In the genomic region with DNA sequence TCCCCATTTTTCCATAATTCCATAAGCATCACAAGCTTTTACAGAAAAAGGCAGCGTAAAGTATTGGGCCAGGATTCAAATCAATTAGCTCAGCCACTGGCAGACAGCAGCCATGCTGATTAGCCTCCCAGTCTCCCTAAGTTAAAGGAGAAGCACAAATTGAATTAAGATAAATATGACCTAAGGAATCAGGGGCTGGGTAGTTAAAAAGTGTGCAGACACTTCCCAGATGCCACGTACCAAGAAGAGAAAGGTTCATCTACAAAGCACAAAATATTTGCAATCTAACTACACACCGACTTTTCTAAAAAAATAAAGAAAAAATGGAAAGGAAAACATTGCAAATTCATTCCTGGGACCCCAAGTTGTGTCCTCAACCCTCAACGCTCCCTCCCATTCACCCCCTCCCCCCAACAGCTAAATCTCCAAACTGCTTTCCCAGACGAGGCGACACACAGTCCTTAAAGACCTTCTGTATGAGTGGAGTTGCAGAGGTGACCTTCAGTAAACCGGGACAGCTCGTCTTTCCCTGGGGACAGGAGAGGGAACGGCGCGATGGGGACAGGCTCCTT, we compare ENCODE assay signal across 7 cellular contexts. TPM values are rescaled to one million over a fixed set of nuclear protein-coding genes. Genes with fewer than 3 reads are reported as not detected.
DNase-seq lines count a peak whose midpoint lies in the region; TF ChIP-seq lines count a peak whose summit lies in the region.

No MANE protein-coding gene starts in this region.

- peak overlapping the region; percentile 90 to 99 (median 99) for H3K27ac Mint-ChIP-seq in nephron

- peak; percentile 5 for DNase-seq in NT2/D1 (ENCODE audit: low read depth, low spot score)
- DNase-seq in dorsolateral prefrontal cortex, result no peak
- DNase-seq in NCI-H1092 treated with DMSO at 0.1 percent for 48 hours (lab: John Stamatoyannopoulos, UW), result no peak
- no peak for DNase-seq in COLO668 (lab: John Stamatoyannopoulos, UW; ENCODE audit: unreplicated experiment)
- DNase-seq in activated CD4-positive, alpha-beta T cell treated with anti-CD3 and anti-CD28 coated beads, Interleukin-2, amount 50 U/mL, for 4 hours, result no peak

- H3K9me3 ChIP-seq in NT2/D1 (ENCODE audit: insufficient read depth, low read length), result no peaks in the 10 kb centered on the region

- no peaks in the 10 kb centered on the region for H3K4me1 ChIP-seq in NT2/D1 (ENCODE audit: insufficient read depth, insufficient read length)

- H3K4me3 ChIP-seq in GM08714 (ENCODE audit: low read length), result peak overlapping the region; percentile 92
- H3K4me3 ChIP-seq in NT2/D1 (ENCODE audit: insufficient read length, low read depth), result peak overlapping the region; percentile 75
- H3K4me3 ChIP-seq in dorsolateral prefrontal cortex, result peak overlapping the region; percentile 45 to 96 (median 85)

- TF ChIP-seq CTCF in dorsolateral prefrontal cortex (IDR thresholded peaks at IDR 0.05 in 54 of 56, conservative IDR thresholded peaks at IDR 0.05 in 2 of 56; ENCODE audit: low read depth in 1 of 56, partially characterized antibody in 56 of 56), result no peak
- no peak for TF ChIP-seq CTCF in nephron (IDR thresholded peaks at IDR 0.05; ENCODE audit: unreplicated experiment in 3 of 3)

- peak overlapping the region; percentile 96 to 99 (median 97) for H3K4me3 Mint-ChIP-seq in nephron

- H3K36me3 ChIP-seq in NT2/D1 (ENCODE audit: insufficient read depth, insufficient read length, low read length), result peaks cover 22% of the 10 kb centered on the region

- peaks cover 24% of the 10 kb centered on the region for H3K36me3 Mint-ChIP-seq in nephron (ENCODE audit: low read depth)

- H3K4me1 Mint-ChIP-seq in nephron, result peaks cover 12% of the 10 kb centered on the region

- H3K27me3 ChIP-seq in NT2/D1 (ENCODE audit: insufficient read depth, insufficient read length) (no peaks in the 10 kb centered on the region), dorsolateral prefrontal cortex (no peaks in the 10 kb centered on the region)

- peak overlapping the region in 58 of 59 donors; percentile 31 to 97 (median 88) for H3K27ac ChIP-seq in dorsolateral prefrontal cortex

- H3K9me3 Mint-ChIP-seq in nephron, result no peaks in the 10 kb centered on the region

- peaks cover 3% of the 10 kb centered on the region for H3K27me3 Mint-ChIP-seq in nephron (ENCODE audit: low read depth)

- intact Hi-C loops in dorsolateral prefrontal cortex (cut with DNase I), result loop anchor here (2.0 to 5.0 kb wide), 5 partner anchors 64 to 154 kb away; partner anchors contain the start of genes MOB1B (in 2 of the 2), UTP3 (in 2 of the 2) and DCK (in 1 of the 2)

- H3K9ac ChIP-seq in NT2/D1 (ENCODE audit: insufficient read length, low read depth), result peak overlapping the region; percentile 96

RNA-seq across cellular contexts. Expression of gene GRSF1, which starts 1.2 kb away (rescaled TPM):
- 10 to 100 TPM; 49.9 to 98.5 (median 76.9) TPM for total RNA-seq in dorsolateral prefrontal cortex
